ENCODE assay signal across 1 cellular context in the genomic region with DNA sequence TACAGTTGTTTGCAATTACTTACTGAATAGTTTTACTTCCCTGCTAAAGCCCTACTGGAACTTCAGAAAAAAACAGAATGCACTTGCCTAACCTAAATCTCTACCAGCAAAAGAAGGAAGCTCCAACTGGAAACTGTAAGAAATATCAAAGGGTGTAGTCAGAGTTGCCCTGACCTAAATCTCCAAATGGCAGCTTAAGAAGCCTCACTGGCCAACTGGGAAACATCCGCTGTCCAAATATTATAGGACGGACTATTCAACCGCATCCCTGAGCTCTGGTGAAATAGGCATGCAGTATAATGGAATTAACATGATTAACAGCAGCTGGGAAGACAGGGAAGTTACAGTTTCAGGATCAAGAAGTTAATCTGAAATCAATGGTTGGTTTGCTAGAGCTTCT.
TF ChIP-seq lines count a peak whose summit lies in the region.

No MANE protein-coding gene starts in this region.

TF ChIP-seq in IMR-90, 13 proteins besides CTCF, POLR2A, EP300 and RAD21:
- TF ChIP-seq FOS (IDR thresholded peaks at IDR 0.05; ENCODE audit: low read depth, low read length) (no peak), RFX5 (IDR thresholded peaks at IDR 0.05; ENCODE audit: low read depth, low read length) (no peak), MAFK (IDR thresholded peaks at IDR 0.05; ENCODE audit: low read depth, low read length) (no peak), SMC3 (IDR thresholded peaks at IDR 0.05; ENCODE audit: low read depth, low read length) (no peak), CHD1 (IDR thresholded peaks at IDR 0.05; ENCODE audit: low read depth, low read length) (no peak), CEBPB (IDR thresholded peaks at IDR 0.05; ENCODE audit: low read depth, low read length) (no peak), MXI1 (IDR thresholded peaks at IDR 0.05; ENCODE audit: borderline replicate concordance, low read depth, low read length) (no peak), BHLHE40 (IDR thresholded peaks at IDR 0.05; ENCODE audit: low read depth, low read length) (no peak), NFE2L2 (IDR thresholded peaks at IDR 0.05; ENCODE audit: low read depth, low read length) (no peak), MAZ (IDR thresholded peaks at IDR 0.05; ENCODE audit: borderline replicate concordance, low read depth, low read length) (no peak)
- TF ChIP-seq, protein P1, sequence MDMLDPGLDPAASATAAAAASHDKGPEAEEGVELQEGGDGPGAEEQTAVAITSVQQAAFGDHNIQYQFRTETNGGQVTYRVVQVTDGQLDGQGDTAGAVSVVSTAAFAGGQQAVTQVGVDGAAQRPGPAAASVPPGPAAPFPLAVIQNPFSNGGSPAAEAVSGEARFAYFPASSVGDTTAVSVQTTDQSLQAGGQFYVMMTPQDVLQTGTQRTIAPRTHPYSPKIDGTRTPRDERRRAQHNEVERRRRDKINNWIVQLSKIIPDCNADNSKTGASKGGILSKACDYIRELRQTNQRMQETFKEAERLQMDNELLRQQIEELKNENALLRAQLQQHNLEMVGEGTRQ (IDR thresholded peaks at IDR 0.05; ENCODE audit: low read depth, low read length): no peak
